In genomic region chr10:112363696-112364688, GRCh38 we compare ENCODE assay signal across 1 cellular context.
TF ChIP-seq lines count a peak whose summit lies in the region.

No MANE protein-coding gene starts in this region.

TF ChIP-seq in HepG2, 621 proteins besides CTCF, POLR2A, EP300 and RAD21:
- TF ChIP-seq, protein P1, sequence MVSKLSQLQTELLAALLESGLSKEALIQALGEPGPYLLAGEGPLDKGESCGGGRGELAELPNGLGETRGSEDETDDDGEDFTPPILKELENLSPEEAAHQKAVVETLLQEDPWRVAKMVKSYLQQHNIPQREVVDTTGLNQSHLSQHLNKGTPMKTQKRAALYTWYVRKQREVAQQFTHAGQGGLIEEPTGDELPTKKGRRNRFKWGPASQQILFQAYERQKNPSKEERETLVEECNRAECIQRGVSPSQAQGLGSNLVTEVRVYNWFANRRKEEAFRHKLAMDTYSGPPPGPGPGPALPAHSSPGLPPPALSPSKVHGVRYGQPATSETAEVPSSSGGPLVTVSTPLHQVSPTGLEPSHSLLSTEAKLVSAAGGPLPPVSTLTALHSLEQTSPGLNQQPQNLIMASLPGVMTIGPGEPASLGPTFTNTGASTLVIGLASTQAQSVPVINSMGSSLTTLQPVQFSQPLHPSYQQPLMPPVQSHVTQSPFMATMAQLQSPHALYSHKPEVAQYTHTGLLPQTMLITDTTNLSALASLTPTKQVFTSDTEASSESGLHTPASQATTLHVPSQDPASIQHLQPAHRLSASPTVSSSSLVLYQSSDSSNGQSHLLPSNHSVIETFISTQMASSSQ (IDR thresholded peaks at IDR 0.05; ENCODE audit: low read depth): no peak
- TF ChIP-seq, protein P1 (CRISPR knock-in tag; IDR thresholded peaks at IDR 0.05; ENCODE audit: borderline replicate concordance): no peak
- TF ChIP-seq ZFAT (CRISPR knock-in tag; conservative IDR thresholded peaks at IDR 0.05) (no peak), ZSCAN21 (CRISPR knock-in tag; IDR thresholded peaks at IDR 0.05; ENCODE audit: borderline replicate concordance) (no peak), MTF2 (CRISPR knock-in tag; IDR thresholded peaks at IDR 0.05; ENCODE audit: borderline replicate concordance) (no peak), E2F1 (CRISPR knock-in tag; IDR thresholded peaks at IDR 0.05) (no peak), ZNF10 (CRISPR knock-in tag; IDR thresholded peaks at IDR 0.05; ENCODE audit: borderline replicate concordance, low read depth) (no peak), ZNF354B (CRISPR knock-in tag; IDR thresholded peaks at IDR 0.05) (no peak), RELA (CRISPR knock-in tag; IDR thresholded peaks at IDR 0.05) (no peak)
- TF ChIP-seq, protein P2, sequence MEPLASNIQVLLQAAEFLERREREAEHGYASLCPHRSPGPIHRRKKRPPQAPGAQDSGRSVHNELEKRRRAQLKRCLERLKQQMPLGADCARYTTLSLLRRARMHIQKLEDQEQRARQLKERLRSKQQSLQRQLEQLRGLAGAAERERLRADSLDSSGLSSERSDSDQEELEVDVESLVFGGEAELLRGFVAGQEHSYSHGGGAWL (CRISPR knock-in tag; IDR thresholded peaks at IDR 0.05): no peak
- TF ChIP-seq, protein P3, sequence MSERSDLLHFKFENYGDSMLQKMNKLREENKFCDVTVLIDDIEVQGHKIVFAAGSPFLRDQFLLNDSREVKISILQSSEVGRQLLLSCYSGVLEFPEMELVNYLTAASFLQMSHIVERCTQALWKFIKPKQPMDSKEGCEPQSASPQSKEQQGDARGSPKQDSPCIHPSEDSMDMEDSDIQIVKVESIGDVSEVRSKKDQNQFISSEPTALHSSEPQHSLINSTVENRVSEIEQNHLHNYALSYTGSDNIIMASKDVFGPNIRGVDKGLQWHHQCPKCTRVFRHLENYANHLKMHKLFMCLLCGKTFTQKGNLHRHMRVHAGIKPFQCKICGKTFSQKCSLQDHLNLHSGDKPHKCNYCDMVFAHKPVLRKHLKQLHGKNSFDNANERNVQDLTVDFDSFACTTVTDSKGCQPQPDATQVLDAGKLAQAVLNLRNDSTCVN (CRISPR knock-in tag; IDR thresholded peaks at IDR 0.05; ENCODE audit: borderline replicate concordance): no peak
